13 cellular contexts compared by ENCODE assay signal in genomic region chr16:19872179-19872863, GRCh38.
"Had no signal": no experiment of that assay in that cellular context is flagged by ENCODE, and none has a peak within 500 bp of the region (broad histone marks: within the 10 kb centered on the region; RNA-seq: fewer than 3 reads in every experiment).

No MANE protein-coding gene starts in this region.

- H3K9me3 Mint-ChIP-seq: stimulated activated naive CD8-positive, alpha-beta T cell treated with anti-CD3 and anti-CD28 coated beads, Interleukin-15, Interleukin-2, amounts not matched to agents 100 ng/mL and 50 ng/mL, for 24 hours had no signal

- H3K27ac ChIP-seq: adrenal gland, brain microvascular endothelial cell, esophagus muscularis mucosa had no signal

- H3K27me3 Mint-ChIP-seq: stimulated activated naive CD8-positive, alpha-beta T cell treated with anti-CD3 and anti-CD28 coated beads, Interleukin-15, Interleukin-2, amounts not matched to agents 100 ng/mL and 50 ng/mL, for 24 hours had no signal

- ATAC-seq: heart right ventricle had no signal

- H3K4me3 Mint-ChIP-seq: stimulated activated naive CD8-positive, alpha-beta T cell treated with anti-CD3 and anti-CD28 coated beads, Interleukin-15, Interleukin-2, amounts not matched to agents 100 ng/mL and 50 ng/mL, for 24 hours had no signal

- H3K27ac Mint-ChIP-seq: stimulated activated naive CD8-positive, alpha-beta T cell treated with anti-CD3 and anti-CD28 coated beads, Interleukin-15, Interleukin-2, amounts not matched to agents 100 ng/mL and 50 ng/mL, for 24 hours had no signal

- DNase-seq: activated CD4-positive, alpha-beta T cell treated with anti-CD3 and anti-CD28 coated beads, Interleukin-2, amount 50 U/mL, for 1 hour; activated naive CD4-positive, alpha-beta T cell treated with anti-CD3 and anti-CD28 coated beads, Interleukin-2, amount 50 U/mL, for 16 hours; activated T-cell treated with anti-CD3 and anti-CD28 coated beads, Interleukin-2, amount 50 U/mL, for 1 hour; adrenal gland; brain microvascular endothelial cell; heart right ventricle; kidney; SK-N-SH; stimulated activated CD4-positive, alpha-beta T cell treated with anti-CD3 and anti-CD28 coated beads, Interleukin-4, amount 100 ng/mL, for 1 hour; stimulated activated CD8-positive, alpha-beta memory T cell treated with anti-CD3 and anti-CD28 coated beads, Interleukin-4, amount 100 ng/mL, for 48 hours; T-helper 2 cell had no signal
